Comparison of ENCODE assay signal across 29 cellular contexts in genomic region chr1:232131715-232132391, GRCh38.
"Had no signal": no experiment of that assay in that cellular context is flagged by ENCODE, and none has a peak within 500 bp of the region (broad histone marks: within the 10 kb centered on the region; RNA-seq: fewer than 3 reads in every experiment).

No MANE protein-coding gene starts in this region.

- H3K36me3 ChIP-seq: esophagus squamous epithelium, left ventricle myocardium inferior, sigmoid colon, stomach, thyroid gland, upper lobe of right lung had no signal

- H3K9me3 ChIP-seq: psoas muscle, thyroid gland had no signal

- H3K27ac ChIP-seq: left ventricle myocardium inferior, parathyroid adenoma, psoas muscle, sigmoid colon, stomach, thyroid gland, upper lobe of right lung, VCaP had no signal

- H3K79me2 ChIP-seq: parathyroid adenoma had no signal

- H3K9me3 Mint-ChIP-seq: activated CD8-positive, alpha-beta T cell treated with anti-CD3 and anti-CD28 coated beads for 36 hours had no signal

- H3K4me3 Mint-ChIP-seq: activated CD8-positive, alpha-beta T cell treated with anti-CD3 and anti-CD28 coated beads for 36 hours; activated naive CD4-positive, alpha-beta T cell treated with anti-CD3 and anti-CD28 coated beads, Interleukin-2, amount 50 U/mL, for 24 hours; activated naive CD8-positive, alpha-beta T cell treated with anti-CD3 and anti-CD28 coated beads, Interleukin-2, amount 50 U/mL, for 24 hours; dendritic cell treated with granulocyte-macrophage colony-stimulating factor and Interleukin-4, amounts not matched to agents 40 ng/mL and 50 ng/mL, for 4 days; naive thymus-derived CD8-positive, alpha-beta T cell; neural crest cell; stimulated activated naive B cell treated with anti-CD40 and anti-IgM and Interleukin-4, amounts not matched to agents 10 μg/mL and 1 μg/mL and 100 μg/mL, for 72 hours; T-helper 1 cell treated with Interleukin-12 subunit alpha and Interleukin-12 subunit beta and Interleukin-4 antibody, amounts not matched to agents 30 μg/mL and 1 μg/mL, for 36 hours had no signal

- H3K4me1 Mint-ChIP-seq: activated naive CD4-positive, alpha-beta T cell treated with anti-CD3 and anti-CD28 coated beads, Interleukin-2, amount 50 U/mL, for 24 hours; activated naive CD8-positive, alpha-beta T cell treated with anti-CD3 and anti-CD28 coated beads, Interleukin-2, amount 50 U/mL, for 24 hours; stimulated activated naive B cell treated with anti-CD40 and anti-IgM and Interleukin-4, amounts not matched to agents 10 μg/mL and 1 μg/mL and 100 μg/mL, for 72 hours had no signal

- H3K27me3 ChIP-seq: esophagus squamous epithelium, sigmoid colon, stomach, thyroid gland, upper lobe of right lung had no signal

- H3K36me3 Mint-ChIP-seq: activated naive CD4-positive, alpha-beta T cell treated with anti-CD3 and anti-CD28 coated beads, Interleukin-2, amount 50 U/mL, for 24 hours; stimulated activated naive B cell treated with anti-CD40 and anti-IgM and Interleukin-4, amounts not matched to agents 10 μg/mL and 1 μg/mL and 100 μg/mL, for 72 hours had no signal

- ATAC-seq: activated CD8-positive, alpha-beta T cell treated with anti-CD3 and anti-CD28 coated beads for 36 hours; activated naive CD8-positive, alpha-beta T cell treated with anti-CD3 and anti-CD28 coated beads, Interleukin-2, amount 50 U/mL, for 24 hours; naive thymus-derived CD8-positive, alpha-beta T cell; psoas muscle; stimulated activated naive B cell treated with anti-CD40 and anti-IgM and Interleukin-4, amounts not matched to agents 10 μg/mL and 1 μg/mL and 100 μg/mL, for 72 hours; upper lobe of right lung had no signal

- DNase-seq: activated CD4-positive, alpha-beta T cell treated with anti-CD3 and anti-CD28 coated beads, Interleukin-2, amount 50 U/mL, for 1 hour; activated CD8-positive, alpha-beta T cell treated with anti-CD3 and anti-CD28 coated beads for 36 hours; activated naive CD8-positive, alpha-beta T cell treated with anti-CD3 and anti-CD28 coated beads, Interleukin-2, amount 50 U/mL, for 24 hours; activated T-cell treated with anti-CD3 and anti-CD28 coated beads, Interleukin-2, amount 50 U/mL, for 48 hours; amygdala; caudate nucleus; esophagus squamous epithelium; foreskin melanocyte; islet precursor cell; left ventricle myocardium inferior; naive thymus-derived CD8-positive, alpha-beta T cell; occipital lobe; psoas muscle; sigmoid colon; stimulated activated CD4-positive, alpha-beta T cell treated with anti-CD3 and anti-CD28 coated beads, Interleukin-15, amount 100 ng/mL, for 24 hours; stimulated activated CD4-positive, alpha-beta T cell treated with anti-CD3 and anti-CD28 coated beads, Interleukin-2, amount 100 ng/mL, for 24 hours; stimulated activated naive B cell treated with anti-CD40 and anti-IgM and Interleukin-4, amounts not matched to agents 10 μg/mL and 1 μg/mL and 100 μg/mL, for 72 hours; stomach; T-helper 9 cell; thyroid gland; upper lobe of right lung had no signal

- H3K9ac ChIP-seq: parathyroid adenoma had no signal

- FAIRE-seq: TTC549 had no signal

- H3K4me3 ChIP-seq: esophagus squamous epithelium, left ventricle myocardium inferior, psoas muscle, sigmoid colon, stomach, thyroid gland, upper lobe of right lung had no signal

- H2AFZ ChIP-seq: parathyroid adenoma had no signal

- H3K27ac Mint-ChIP-seq: activated CD8-positive, alpha-beta T cell treated with anti-CD3 and anti-CD28 coated beads for 36 hours; activated naive CD4-positive, alpha-beta T cell treated with anti-CD3 and anti-CD28 coated beads, Interleukin-2, amount 50 U/mL, for 24 hours; activated naive CD8-positive, alpha-beta T cell treated with anti-CD3 and anti-CD28 coated beads, Interleukin-2, amount 50 U/mL, for 24 hours; activated T-helper 2 cell treated with anti-CD3 and anti-CD28 coated beads, Interferon-gamma antibody, Interleukin-2, Interleukin-4, amounts not matched to agents 10 μg/mL and 5 μg/mL and 100 μg/mL, durations not matched to agents 14 hours and 24 hours and 36 hours; dendritic cell treated with granulocyte-macrophage colony-stimulating factor and Interleukin-4, amounts not matched to agents 40 ng/mL and 50 ng/mL, for 4 days; naive thymus-derived CD8-positive, alpha-beta T cell; stimulated activated naive B cell treated with anti-CD40 and anti-IgM and Interleukin-4, amounts not matched to agents 10 μg/mL and 1 μg/mL and 100 μg/mL, for 72 hours; T-helper 1 cell treated with Interleukin-12 subunit alpha and Interleukin-12 subunit beta and Interleukin-4 antibody, amounts not matched to agents 30 μg/mL and 1 μg/mL, for 36 hours had no signal

- H3K4me1 ChIP-seq: esophagus squamous epithelium, left ventricle myocardium inferior, parathyroid adenoma, psoas muscle, sigmoid colon, stomach, thyroid gland, upper lobe of right lung had no signal
